In genomic region chr3:182628531-182628930, GRCh38 we compare ENCODE assay signal across 9 cellular contexts.
"Had no signal": no experiment of that assay in that cellular context is flagged by ENCODE, and none has a peak within 500 bp of the region (broad histone marks: within the 10 kb centered on the region; RNA-seq: fewer than 3 reads in every experiment).

No MANE protein-coding gene starts in this region.

- H3K4me3 Mint-ChIP-seq: HFFc6, IgD-negative memory B cell had no signal

- DNase-seq: GM23248, GOT3, H7, HFFc6 had no signal

- H3K9me3 ChIP-seq: HAP-1 had no signal

- H3K4me3 ChIP-seq: GM23248, HAP-1 had no signal

- H3K4me1 ChIP-seq: HAP-1 had no signal

- H3K27ac Mint-ChIP-seq: HFFc6, IgD-negative memory B cell had no signal

- H3K27ac ChIP-seq: GM23248, HL-60 had no signal

- FAIRE-seq: HepG2 had no signal

- ATAC-seq: HCT116, HepG2 had no signal

- H3K36me3 ChIP-seq: HAP-1 had no signal

- H3K36me3 Mint-ChIP-seq: IgD-negative memory B cell had no signal
